ENCODE assay signal across 1 cellular context in the genomic region with DNA sequence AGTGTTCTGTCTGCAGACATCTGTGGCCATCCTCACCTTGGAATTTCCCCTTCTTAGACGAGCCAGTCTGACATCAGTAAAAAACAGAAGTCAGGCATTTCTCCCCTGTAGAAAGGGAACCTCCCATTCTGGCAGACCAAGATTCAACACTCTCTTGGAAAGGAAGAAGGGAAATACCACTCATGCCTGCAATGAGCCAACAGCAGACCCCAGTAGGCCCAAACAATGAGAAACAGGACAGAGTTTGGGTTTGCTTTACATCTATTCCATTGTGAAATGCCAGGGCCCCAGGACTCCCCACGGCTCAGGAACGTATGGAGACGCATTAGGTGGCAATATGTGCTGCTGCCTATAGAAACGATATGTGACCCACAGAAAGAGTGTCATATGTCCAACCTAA.
TF ChIP-seq lines count a peak whose summit lies in the region.

No MANE protein-coding gene starts in this region.

TF ChIP-seq in H1, 55 proteins besides CTCF, POLR2A, EP300 and RAD21:
- TF ChIP-seq CREB1 (IDR thresholded peaks at IDR 0.05) (no peak), CEBPB (IDR thresholded peaks at IDR 0.05; ENCODE audit: low read depth, low read length) (peak; percentile 68), JUND (IDR thresholded peaks at IDR 0.05; ENCODE audit: low read length) (no peak), YY1 (IDR thresholded peaks at IDR 0.05; ENCODE audit: low read depth, low read length) (0 out of 2 replicates have a peak, but pooled peaks have one; percentile 13), KDM4A (IDR thresholded peaks at IDR 0.05; ENCODE audit: low read depth, low read length, severe bottlenecking) (no peak), POLR2AphosphoS5 (IDR thresholded peaks at IDR 0.05; ENCODE audit: low read depth, low read length) (no peak), EGR1 (IDR thresholded peaks at IDR 0.05; ENCODE audit: borderline replicate concordance, low read depth, low read length) (no peak), SP4 (IDR thresholded peaks at IDR 0.05; ENCODE audit: low read length) (no peak), CTBP2 (IDR thresholded peaks at IDR 0.05; ENCODE audit: borderline replicate concordance, insufficient read depth, insufficient read length, low read length) (no peak), CHD2 (IDR thresholded peaks at IDR 0.05; ENCODE audit: low read length) (no peak), SP2 (IDR thresholded peaks at IDR 0.05; ENCODE audit: low read length) (no peak), RNF2 (IDR thresholded peaks at IDR 0.05; ENCODE audit: borderline replicate concordance, low read depth, low read length, missing control alignments, poor library complexity, severe bottlenecking) (no peak), CHD1 (IDR thresholded peaks at IDR 0.05; ENCODE audit: low read depth, low read length) (no peak)
- TF ChIP-seq, protein P1, sequence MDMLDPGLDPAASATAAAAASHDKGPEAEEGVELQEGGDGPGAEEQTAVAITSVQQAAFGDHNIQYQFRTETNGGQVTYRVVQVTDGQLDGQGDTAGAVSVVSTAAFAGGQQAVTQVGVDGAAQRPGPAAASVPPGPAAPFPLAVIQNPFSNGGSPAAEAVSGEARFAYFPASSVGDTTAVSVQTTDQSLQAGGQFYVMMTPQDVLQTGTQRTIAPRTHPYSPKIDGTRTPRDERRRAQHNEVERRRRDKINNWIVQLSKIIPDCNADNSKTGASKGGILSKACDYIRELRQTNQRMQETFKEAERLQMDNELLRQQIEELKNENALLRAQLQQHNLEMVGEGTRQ (IDR thresholded peaks at IDR 0.05; ENCODE audit: low read length), result no peak
- TF ChIP-seq, protein P2, sequence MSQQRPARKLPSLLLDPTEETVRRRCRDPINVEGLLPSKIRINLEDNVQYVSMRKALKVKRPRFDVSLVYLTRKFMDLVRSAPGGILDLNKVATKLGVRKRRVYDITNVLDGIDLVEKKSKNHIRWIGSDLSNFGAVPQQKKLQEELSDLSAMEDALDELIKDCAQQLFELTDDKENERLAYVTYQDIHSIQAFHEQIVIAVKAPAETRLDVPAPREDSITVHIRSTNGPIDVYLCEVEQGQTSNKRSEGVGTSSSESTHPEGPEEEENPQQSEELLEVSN (IDR thresholded peaks at IDR 0.05), result no peak
